In genomic region chr18:4319738-4320677, GRCh38 we compare ENCODE assay signal across 1 cellular context.
TF ChIP-seq lines count a peak whose summit lies in the region.

No MANE protein-coding gene starts in this region.

TF ChIP-seq in GM12878, 131 proteins besides CTCF, POLR2A, EP300 and RAD21 (continued from another document and continues in another):
- TF ChIP-seq ZBTB4 (CRISPR knock-in tag; IDR thresholded peaks at IDR 0.05), result no peak
- no peak for TF ChIP-seq CEBPB (IDR thresholded peaks at IDR 0.05; ENCODE audit: borderline replicate concordance in 1 of 2, low read depth in 2 of 2, low read length in 2 of 2)
- no peak for TF ChIP-seq TBL1XR1 (IDR thresholded peaks at IDR 0.05; ENCODE audit: low read depth, low read length)
- TF ChIP-seq NFXL1 (IDR thresholded peaks at IDR 0.05; ENCODE audit: borderline replicate concordance), result no peak
- peak; percentile 54 for TF ChIP-seq NBN (IDR thresholded peaks at IDR 0.05)
- no peak for TF ChIP-seq TARDBP (IDR thresholded peaks at IDR 0.05; ENCODE audit: borderline replicate concordance)
- TF ChIP-seq IRF3 (IDR thresholded peaks at IDR 0.05), result no peak
- TF ChIP-seq E2F4 (IDR thresholded peaks at IDR 0.05; ENCODE audit: low read depth, low read length), result no peak
- TF ChIP-seq USF2 (IDR thresholded peaks at IDR 0.05; ENCODE audit: borderline replicate concordance, low read depth, low read length), result no peak
- TF ChIP-seq MTA2 (IDR thresholded peaks at IDR 0.05; ENCODE audit: low read depth), result peak; percentile 99
- TF ChIP-seq HCFC1 (IDR thresholded peaks at IDR 0.05; ENCODE audit: low read length), result no peak
- TF ChIP-seq CBX5 (IDR thresholded peaks at IDR 0.05; ENCODE audit: low read depth), result no peak
- TF ChIP-seq JUND (IDR thresholded peaks at IDR 0.05; ENCODE audit: low read depth, low read length), result no peak
- TF ChIP-seq IRF4 (IDR thresholded peaks at IDR 0.05; ENCODE audit: low read depth, low read length), result 0 out of 2 replicates have a peak, but pooled peaks have one; percentile 21
- no peak for TF ChIP-seq ZBTB11 (CRISPR knock-in tag; IDR thresholded peaks at IDR 0.05)
- TF ChIP-seq LARP7 (IDR thresholded peaks at IDR 0.05), result no peak
- TF ChIP-seq BHLHE40 (IDR thresholded peaks at IDR 0.05; ENCODE audit: borderline replicate concordance in 1 of 2, low read depth in 2 of 2, low read length in 1 of 2), result no peak
- no peak for TF ChIP-seq RFX5 (IDR thresholded peaks at IDR 0.05; ENCODE audit: low read depth, low read length)
- TF ChIP-seq TCF7 (IDR thresholded peaks at IDR 0.05; ENCODE audit: borderline replicate concordance), result no peak
- TF ChIP-seq MLLT1 (IDR thresholded peaks at IDR 0.05), result peak; percentile 71
- TF ChIP-seq ZNF622 (IDR thresholded peaks at IDR 0.05), result no peak
- TF ChIP-seq FOXM1 (IDR thresholded peaks at IDR 0.05; ENCODE audit: low read depth, low read length), result no peak
- TF ChIP-seq SRF (IDR thresholded peaks at IDR 0.05; ENCODE audit: low read depth in 2 of 2, low read length in 2 of 2), result peak in 1 of 2 experiments; percentile 65; a peak in 1 of 4 replicates
- peak; percentile 91 for TF ChIP-seq ZNF24 (IDR thresholded peaks at IDR 0.05)
- no peak for TF ChIP-seq PBX3 (IDR thresholded peaks at IDR 0.05; ENCODE audit: insufficient replicate concordance, low read depth, low read length)
- TF ChIP-seq ATF3 (IDR thresholded peaks at IDR 0.05; ENCODE audit: borderline replicate concordance, extremely low read depth, low read depth, low read length), result no peak
- TF ChIP-seq NR2C2 (IDR thresholded peaks at IDR 0.05; ENCODE audit: borderline replicate concordance, control insufficient read depth, insufficient read length, low read depth), result no peak
- no peak for TF ChIP-seq WRNIP1 (IDR thresholded peaks at IDR 0.05; ENCODE audit: borderline replicate concordance, low read depth, low read length)
- TF ChIP-seq YBX1 (IDR thresholded peaks at IDR 0.05), result no peak
- no peak for TF ChIP-seq PML (IDR thresholded peaks at IDR 0.05; ENCODE audit: low read length)
- peak; percentile 54; the same call in 1 of the 2 replicates for TF ChIP-seq MXI1 (IDR thresholded peaks at IDR 0.05; ENCODE audit: low read depth, low read length)
- TF ChIP-seq ZBTB33 (IDR thresholded peaks at IDR 0.05), result no peak
- TF ChIP-seq GATAD2B (conservative IDR thresholded peaks at IDR 0.05; ENCODE audit: low read depth), result 0 out of 2 replicates have a peak, but pooled peaks have one; percentile 16
- TF ChIP-seq KAT2A (conservative IDR thresholded peaks at IDR 0.05; ENCODE audit: control insufficient read depth, low read depth, low read length), result no peak
- TF ChIP-seq TCF12 (IDR thresholded peaks at IDR 0.05; ENCODE audit: low read depth, low read length), result no peak
- TF ChIP-seq SREBF1 (IDR thresholded peaks at IDR 0.05; ENCODE audit: low read length), result no peak
- TF ChIP-seq POU2F2 (IDR thresholded peaks at IDR 0.05; ENCODE audit: borderline replicate concordance, low read depth, low read length), result no peak
- TF ChIP-seq JUNB (IDR thresholded peaks at IDR 0.05), result no peak
- 0 out of 2 replicates have a peak, but pooled peaks have one; percentile 11 for TF ChIP-seq ZNF217 (IDR thresholded peaks at IDR 0.05)
- peak; percentile 87; the same call in 1 of the 2 replicates for TF ChIP-seq DPF2 (IDR thresholded peaks at IDR 0.05)
- peak; percentile 48; the same call in 1 of the 2 replicates for TF ChIP-seq BACH1 (IDR thresholded peaks at IDR 0.05; ENCODE audit: borderline replicate concordance)
- TF ChIP-seq EED (IDR thresholded peaks at IDR 0.05; ENCODE audit: low read depth), result no peak
- no peak for TF ChIP-seq ZBED1 (IDR thresholded peaks at IDR 0.05; ENCODE audit: borderline replicate concordance)
- TF ChIP-seq HDAC6 (IDR thresholded peaks at IDR 0.05; ENCODE audit: unreplicated experiment), result no peak
- no peak for TF ChIP-seq SIN3A (IDR thresholded peaks at IDR 0.05; ENCODE audit: low read depth, low read length)
- TF ChIP-seq SPI1 (IDR thresholded peaks at IDR 0.05; ENCODE audit: borderline replicate concordance, insufficient read depth, low read depth, low read length), result peak; percentile 61; the same call in 1 of the 2 replicates
- no peak for TF ChIP-seq BCL3 (IDR thresholded peaks at IDR 0.05; ENCODE audit: borderline replicate concordance, insufficient read depth, low read depth, low read length, poor library complexity, severe bottlenecking)
- no peak for TF ChIP-seq FOS (IDR thresholded peaks at IDR 0.05; ENCODE audit: borderline replicate concordance, extremely low read depth, insufficient read length)
- no peak for TF ChIP-seq STAT1 (conservative IDR thresholded peaks at IDR 0.05)
- no peak for TF ChIP-seq FOXK2 (IDR thresholded peaks at IDR 0.05)
- no peak for TF ChIP-seq ESRRA (IDR thresholded peaks at IDR 0.05; ENCODE audit: low read length)
- TF ChIP-seq CHD2 (IDR thresholded peaks at IDR 0.05; ENCODE audit: borderline replicate concordance, low read depth, low read length), result peak; percentile 59; the same call in 1 of the 2 replicates
